Comparison of ENCODE assay signal across 8 cellular contexts in the genomic region with DNA sequence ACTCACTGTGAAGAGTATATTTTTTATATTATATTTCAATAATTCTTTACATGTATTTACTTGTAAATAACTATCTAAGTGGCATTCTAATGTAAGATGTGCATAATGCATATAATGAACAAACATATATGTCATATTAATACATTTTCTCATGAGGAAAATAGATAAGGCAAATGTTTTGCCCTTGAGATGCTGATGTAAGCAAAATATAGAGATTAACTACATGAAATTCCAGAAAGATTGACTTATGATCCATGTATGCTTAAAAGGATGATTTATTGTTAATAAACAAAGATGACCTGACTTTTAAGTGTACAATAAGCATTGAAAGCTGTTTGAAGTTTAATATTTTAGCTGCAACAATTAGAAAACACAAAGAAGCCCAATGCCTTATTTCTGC.
"Had no signal": no experiment of that assay in that cellular context is flagged by ENCODE, and none has a peak within 500 bp of the region (broad histone marks: within the 10 kb centered on the region; RNA-seq: fewer than 3 reads in every experiment).

No MANE protein-coding gene starts in this region.

- DNase-seq: GDM1, GF-D8 had no signal

- FAIRE-seq: G401.6, GM12878, GM12891, GM12892, GM18507, GM19239 had no signal

- H3K4me3 ChIP-seq: GM12878 had no signal

- ATAC-seq: GM12878 had no signal
